Comparison of ENCODE assay signal across 8 cellular contexts in genomic region chr9:65675589-65676021, GRCh38. TPM values are rescaled to one million over a fixed set of nuclear protein-coding genes. Genes with fewer than 3 reads are reported as not detected.
DNase-seq lines count a peak whose midpoint lies in the region; ATAC-seq and TF ChIP-seq lines count a peak whose summit lies in the region.
"Not testable (repeated sequence)": the region's sequence is repeated elsewhere in the genome, so short reads cannot be mapped to it uniquely, and the experiment has no call there.

ZNG1E (plus strand) TSS chr9:65675928; CDS start chr9:65675977, 49 bp downstream.

- DNase-seq in Daoy (ENCODE audit: low read depth), result peak; percentile 19
- DNase-seq in LHCN-M2 (ENCODE audit: low read depth), result peak; percentile 5
- DNase-seq in activated CD4-positive, alpha-beta T cell treated with anti-CD3 and anti-CD28 coated beads for 24 hours (ENCODE audit: low read depth in 2 of 2), result peak; percentile 19 to 24
- peak; percentile 39 for DNase-seq in activated naive CD8-positive, alpha-beta T cell treated with anti-CD3 and anti-CD28 coated beads, Interleukin-2, amount 50 U/mL, for 24 hours
- not testable (repeated sequence) for DNase-seq in esophagus squamous epithelium (lab: John Stamatoyannopoulos, UW); retinal pigment epithelial cell (ENCODE audit: low read depth)

- not testable (repeated sequence) for TF ChIP-seq CTCF in esophagus squamous epithelium (IDR thresholded peaks at IDR 0.05); liver (IDR thresholded peaks at IDR 0.05; ENCODE audit: low read depth, low read length, missing input control); retinal pigment epithelial cell (conservative IDR thresholded peaks at IDR 0.05; ENCODE audit: low read depth, low read length)

- not testable (repeated sequence) for TF ChIP-seq POLR2A in esophagus squamous epithelium (IDR thresholded peaks at IDR 0.05)

- not testable (repeated sequence) for H3K9me3 Mint-ChIP-seq in activated naive CD8-positive, alpha-beta T cell treated with anti-CD3 and anti-CD28 coated beads, Interleukin-2, amount 50 U/mL, for 24 hours; stimulated activated naive CD8-positive, alpha-beta T cell treated with anti-CD3 and anti-CD28 coated beads, Interleukin-15, Interleukin-2, amounts not matched to agents 100 ng/mL and 50 ng/mL, for 24 hours

- H3K4me3 ChIP-seq in esophagus squamous epithelium (peak within 1 kb of the TSS; percentile 25 to 65 (median 42)), liver (ENCODE audit: low read depth in 1 of 3, low read length in 3 of 3) (peak within 1 kb of the TSS; percentile 38 to 47 (median 42)), retinal pigment epithelial cell (ENCODE audit: low read length) (peak within 1 kb of the TSS; percentile 61)

- H3K9me3 ChIP-seq in esophagus squamous epithelium; liver (ENCODE audit: control insufficient read depth in 4 of 4, low read length in 3 of 4): not testable (repeated sequence)

- not testable (repeated sequence) for TF ChIP-seq RAD21 in liver (IDR thresholded peaks at IDR 0.05)

- not testable (repeated sequence) for ATAC-seq in activated naive CD8-positive, alpha-beta T cell treated with anti-CD3 and anti-CD28 coated beads, Interleukin-2, amount 50 U/mL, for 24 hours

- not testable (repeated sequence) for H3K36me3 Mint-ChIP-seq in activated naive CD8-positive, alpha-beta T cell treated with anti-CD3 and anti-CD28 coated beads, Interleukin-2, amount 50 U/mL, for 24 hours (ENCODE audit: low read depth); stimulated activated naive CD8-positive, alpha-beta T cell treated with anti-CD3 and anti-CD28 coated beads, Interleukin-15, Interleukin-2, amounts not matched to agents 100 ng/mL and 50 ng/mL, for 24 hours (ENCODE audit: low read depth)

- not testable (repeated sequence) for H3K27me3 Mint-ChIP-seq in activated naive CD8-positive, alpha-beta T cell treated with anti-CD3 and anti-CD28 coated beads, Interleukin-2, amount 50 U/mL, for 24 hours; stimulated activated naive CD8-positive, alpha-beta T cell treated with anti-CD3 and anti-CD28 coated beads, Interleukin-15, Interleukin-2, amounts not matched to agents 100 ng/mL and 50 ng/mL, for 24 hours

- H3K27me3 ChIP-seq in esophagus squamous epithelium; liver (ENCODE audit: control insufficient read depth in 4 of 4, insufficient read depth in 4 of 4, low read length in 3 of 4): not testable (repeated sequence)

- peaks cover 0 to 14% (median 0%) of the 10 kb centered on the region in 3 donors for H3K4me1 ChIP-seq in esophagus squamous epithelium
- not testable (repeated sequence) for H3K4me1 ChIP-seq in liver (ENCODE audit: control insufficient read depth in 4 of 4, insufficient read depth in 4 of 4, low read length in 3 of 4)

- H3K27ac ChIP-seq in esophagus squamous epithelium (peak within 1 kb of the TSS; percentile 72 to 83 (median 76)), liver (ENCODE audit: low read depth in 1 of 2, low read length in 2 of 2) (peak within 1 kb of the TSS; percentile 56 to 63)

- H3K36me3 ChIP-seq in esophagus squamous epithelium; liver (ENCODE audit: control insufficient read depth in 4 of 4, insufficient read depth in 3 of 4, low read depth in 1 of 4, low read length in 3 of 4): not testable (repeated sequence)

- H3K27ac Mint-ChIP-seq in activated naive CD8-positive, alpha-beta T cell treated with anti-CD3 and anti-CD28 coated beads, Interleukin-2, amount 50 U/mL, for 24 hours, result peak within 1 kb of the TSS; percentile 70
- not testable (repeated sequence) for H3K27ac Mint-ChIP-seq in stimulated activated naive CD8-positive, alpha-beta T cell treated with anti-CD3 and anti-CD28 coated beads, Interleukin-15, Interleukin-2, amounts not matched to agents 100 ng/mL and 50 ng/mL, for 24 hours

- peak within 1 kb of the TSS; percentile 78 for H3K4me3 Mint-ChIP-seq in activated naive CD8-positive, alpha-beta T cell treated with anti-CD3 and anti-CD28 coated beads, Interleukin-2, amount 50 U/mL, for 24 hours
- peak within 1 kb of the TSS; percentile 83 for H3K4me3 Mint-ChIP-seq in stimulated activated naive CD8-positive, alpha-beta T cell treated with anti-CD3 and anti-CD28 coated beads, Interleukin-15, Interleukin-2, amounts not matched to agents 100 ng/mL and 50 ng/mL, for 24 hours

- whole genome bisulfite sequencing in esophagus squamous epithelium, 2 donors, result no CpG with 5 or more reads among the region's 33 CpGs
- WGBS in liver, result under 1% methylated on average over 24 of the region's 33 CpGs

- not testable (repeated sequence) for H3K4me1 Mint-ChIP-seq in activated naive CD8-positive, alpha-beta T cell treated with anti-CD3 and anti-CD28 coated beads, Interleukin-2, amount 50 U/mL, for 24 hours; stimulated activated naive CD8-positive, alpha-beta T cell treated with anti-CD3 and anti-CD28 coated beads, Interleukin-15, Interleukin-2, amounts not matched to agents 100 ng/mL and 50 ng/mL, for 24 hours (ENCODE audit: low read depth)

- H3K9ac ChIP-seq in liver (ENCODE audit: low read depth in 1 of 2, low read length in 2 of 2), result peak within 1 kb of the TSS in 1 of 2 donors; percentile 53

- intact Hi-C loops in esophagus squamous epithelium (cut with DNase I), result not testable (repeated sequence)

TF ChIP-seq in liver, 16 proteins besides CTCF, POLR2A, EP300 and RAD21:
- peak; percentile 86 for TF ChIP-seq ZBTB33 (IDR thresholded peaks at IDR 0.05)
- peak in 1 of 2 donors; percentile 26 for TF ChIP-seq RXRA (IDR thresholded peaks at IDR 0.05)
- TF ChIP-seq YY1 (IDR thresholded peaks at IDR 0.05), result peak; percentile 29
- peak; percentile 27 for TF ChIP-seq SP1 (IDR thresholded peaks at IDR 0.05)

RNA-seq across cellular contexts. Expression of gene ZNG1E, which starts in this region (rescaled TPM):
- 93.6 and 105 TPM in 2 replicates for total RNA-seq in Daoy (2014; rRNA removed; shearing (Covaris generic))
- 23.3 and 27.8 TPM in 2 replicates for total RNA-seq in LHCN-M2 (2014; rRNA removed)
- polyA plus RNA-seq in LHCN-M2 (2012), result 25.7 TPM
- 10 to 100 TPM; 20.7 to 59.5 (median 46.8) TPM for total RNA-seq in esophagus squamous epithelium
- total RNA-seq in liver, result 10 to 100 TPM; 11.3 to 64.7 TPM
- 10 to 100 TPM; 39.4 to 90.3 TPM for polyA plus RNA-seq in liver
